ENCODE assay signal across 12 cellular contexts in genomic region chr3:61821823-61822251, GRCh38.
DNase-seq lines count a peak whose midpoint lies in the region; ATAC-seq and TF ChIP-seq lines count a peak whose summit lies in the region.
"Had no signal": no experiment of that assay in that cellular context is flagged by ENCODE, and none has a peak within 500 bp of the region (broad histone marks: within the 10 kb centered on the region; RNA-seq: fewer than 3 reads in every experiment).

No MANE protein-coding gene starts in this region.

- H3K27me3 ChIP-seq in body of pancreas (no peaks in the 10 kb centered on the region), heart left ventricle (no peaks in the 10 kb centered on the region)

- H3K4me3 ChIP-seq in HFF-Myc (replicated peaks; ENCODE audit: low read depth, low read length) (no peak overlapping the region), body of pancreas (no peak overlapping the region), heart left ventricle (no peak overlapping the region)

- DNase-seq in HFF-Myc (ENCODE audit: extremely low read depth, low read depth) = peak; percentile 52
- no peak for DNase-seq in body of pancreas
- no peak for DNase-seq in heart left ventricle
- DNase-seq in stromal cell of bone marrow (ENCODE audit: low read depth) = peak; percentile 76
- no peak for DNase-seq in effector CD8-positive, alpha-beta T cell (lab: John Stamatoyannopoulos, UW)
- DNase-seq in NOMO-1 treated with dmso at 0.1 percent for 144 hours (lab: John Stamatoyannopoulos, UW; ENCODE audit: unreplicated experiment) = no peak
- DNase-seq: Calu3, cerebellar nuclear complex, head of caudate nucleus, SHP77 treated with DMSO at 0.1 percent for 48 hours had no signal

- TF ChIP-seq POLR2A in body of pancreas (IDR thresholded peaks at IDR 0.05) = no peak
- TF ChIP-seq POLR2A in heart left ventricle (IDR thresholded peaks at IDR 0.05) = no peak

- ATAC-seq in body of pancreas (peak; percentile 18), heart left ventricle (peak in 2 of 4 donors; percentile 11 to 28), HG03095 (IDR thresholded peaks at IDR 0.05; ENCODE audit: unreplicated experiment) (no peak)
- ATAC-seq: activated CD4-positive, CD25-positive, alpha-beta regulatory T cell treated with anti-CD3 and anti-CD28 coated beads, Interleukin-2, amount 50 U/mL, for 24 hours had no signal

- H3K9me3 ChIP-seq in body of pancreas (no peaks in the 10 kb centered on the region), heart left ventricle (no peaks in the 10 kb centered on the region)

- WGBS in body of pancreas, 2 donors = 45 to 50% methylated on average over 1 of the region's 1 CpG
- WGBS in heart left ventricle, 4 donors = 33 to 75% (median 53%) methylated on average over 1 of the region's 1 CpG

- intact Hi-C loops in body of pancreas (cut with DNase I) = no loop called here
- intact Hi-C loops in heart left ventricle (cut with DNase I) = no loop called here

- no peaks in the 10 kb centered on the region for H3K36me3 ChIP-seq in body of pancreas (replicated peaks in 1 of 2; ENCODE audit: insufficient read depth in 1 of 2, low read depth in 2 of 2)
- no peaks in the 10 kb centered on the region for H3K36me3 ChIP-seq in heart left ventricle

- H3K4me1 ChIP-seq in body of pancreas = no peaks in the 10 kb centered on the region
- H3K4me1 ChIP-seq in heart left ventricle = peaks cover 0 to 42% (median 14%) of the 10 kb centered on the region in 12 donors

- no peak overlapping the region for H3K27ac ChIP-seq in body of pancreas
- H3K27ac ChIP-seq in heart left ventricle = peak overlapping the region in 9 of 12 donors; percentile 8 to 62 (median 33)

- TF ChIP-seq CTCF in HFF-Myc (IDR thresholded peaks at IDR 0.05; ENCODE audit: low read depth, low read length, missing control alignments) (no peak), body of pancreas (IDR thresholded peaks at IDR 0.05) (no peak), heart left ventricle (IDR thresholded peaks at IDR 0.05) (no peak)

Comparison
In these comparisons a context has a peak if more than half of its experiments do, and no peak if none do; other contexts are left out.
1. DNase-seq: peak in HFF-Myc (single experiment) and stromal cell of bone marrow (single experiment); none in body of pancreas (0 of 4), heart left ventricle (0 of 5), effector CD8-positive, alpha-beta T cell (single experiment) and NOMO-1 treated with dmso at 0.1 percent for 144 hours (single experiment).
2. H3K27ac ChIP-seq: peak in heart left ventricle (9 of 12); none in body of pancreas (0 of 4).